ENCODE assay signal across 1 cellular context in genomic region chr15:82710208-82710555, GRCh38.
TF ChIP-seq lines count a peak whose summit lies in the region.

No MANE protein-coding gene starts in this region.

TF ChIP-seq in HCT116, 20 proteins besides CTCF, POLR2A, EP300 and RAD21 (continued from another document):
- TF ChIP-seq ZBTB33 (IDR thresholded peaks at IDR 0.05; ENCODE audit: extremely low read depth, insufficient replicate concordance, low read length) (no peak), JUND (IDR thresholded peaks at IDR 0.05) (no peak), POLR2AphosphoS5 (IDR thresholded peaks at IDR 0.05; ENCODE audit: low read depth, low read length) (no peak), TCF7L2 (IDR thresholded peaks at IDR 0.05; ENCODE audit: borderline replicate concordance, extremely low read depth, insufficient read depth, insufficient read length) (no peak), EGR1 (IDR thresholded peaks at IDR 0.05; ENCODE audit: low read depth) (no peak)
